Comparison of ENCODE assay signal across 1 cellular context in genomic region chr7:45088821-45089313, GRCh38.
TF ChIP-seq lines count a peak whose summit lies in the region.

Gene NACAD (minus strand): TSS chr7:45088969. CDS start chr7:45088894, 75 bp downstream.

TF ChIP-seq in WTC11, 78 proteins besides CTCF, POLR2A, EP300 and RAD21 (continued from another document):
- TF ChIP-seq ZSCAN18 (CRISPR knock-in tag; IDR thresholded peaks at IDR 0.05) = no peak
- no peak for TF ChIP-seq FOXK1 (CRISPR knock-in tag; IDR thresholded peaks at IDR 0.05)
- TF ChIP-seq SMAD3 (CRISPR knock-in tag; IDR thresholded peaks at IDR 0.05; ENCODE audit: borderline replicate concordance) = no peak
- TF ChIP-seq NR1H2 (CRISPR knock-in tag; IDR thresholded peaks at IDR 0.05) = no peak
- no peak for TF ChIP-seq FOXJ3 (CRISPR knock-in tag; IDR thresholded peaks at IDR 0.05; ENCODE audit: borderline replicate concordance)
- TF ChIP-seq TEAD4 (CRISPR knock-in tag; IDR thresholded peaks at IDR 0.05) = no peak
- TF ChIP-seq ZBTB43 (CRISPR knock-in tag; IDR thresholded peaks at IDR 0.05) = no peak
- TF ChIP-seq ATF6 (CRISPR knock-in tag; IDR thresholded peaks at IDR 0.05) = no peak
- no peak for TF ChIP-seq KAT7 (CRISPR knock-in tag; IDR thresholded peaks at IDR 0.05; ENCODE audit: borderline replicate concordance)
- no peak for TF ChIP-seq ERG (CRISPR knock-in tag; IDR thresholded peaks at IDR 0.05)
- no peak for TF ChIP-seq ZNF532 (CRISPR knock-in tag; IDR thresholded peaks at IDR 0.05; ENCODE audit: borderline replicate concordance)
- TF ChIP-seq SP1 (CRISPR knock-in tag; conservative IDR thresholded peaks at IDR 0.05) = peak; percentile 64; the same call in 1 of the 2 replicates
- TF ChIP-seq CBFB (CRISPR knock-in tag; IDR thresholded peaks at IDR 0.05; ENCODE audit: low read depth) = peak; percentile 67; the same call in 1 of the 2 replicates
- no peak for TF ChIP-seq PREB (CRISPR knock-in tag; IDR thresholded peaks at IDR 0.05; ENCODE audit: borderline replicate concordance)
- no peak for TF ChIP-seq USF2 (CRISPR knock-in tag; IDR thresholded peaks at IDR 0.05)
- TF ChIP-seq E2F5 (CRISPR knock-in tag; IDR thresholded peaks at IDR 0.05) = peak; percentile 35; the same call in 1 of the 2 replicates
- no peak for TF ChIP-seq GRHL2 (CRISPR knock-in tag; IDR thresholded peaks at IDR 0.05; ENCODE audit: insufficient replicate concordance, severe bottlenecking)
- peak; percentile 63; the same call in 1 of the 2 replicates for TF ChIP-seq CREM (CRISPR knock-in tag; IDR thresholded peaks at IDR 0.05)
- no peak for TF ChIP-seq JUN (CRISPR knock-in tag; IDR thresholded peaks at IDR 0.05)
- TF ChIP-seq FOXP4 (CRISPR knock-in tag; IDR thresholded peaks at IDR 0.05) = no peak
- TF ChIP-seq USF1 (CRISPR knock-in tag; IDR thresholded peaks at IDR 0.05) = no peak
